18 cellular contexts compared by ENCODE assay signal in genomic region chr3:188352196-188352927, GRCh38.
DNase-seq lines count a peak whose midpoint lies in the region; ATAC-seq and TF ChIP-seq lines count a peak whose summit lies in the region.
"Had no signal": no experiment of that assay in that cellular context is flagged by ENCODE, and none has a peak within 500 bp of the region (broad histone marks: within the 10 kb centered on the region; RNA-seq: fewer than 3 reads in every experiment).

No MANE protein-coding gene starts in this region.

- no peak overlapping the region for H3K4me3 Mint-ChIP-seq in activated CD4-positive, alpha-beta memory T cell treated with anti-CD3 and anti-CD28 coated beads for 36 hours
- H3K4me3 Mint-ChIP-seq in endodermal cell, result no peak overlapping the region
- H3K4me3 Mint-ChIP-seq: CD8-positive, alpha-beta T cell had no signal

- CTCF ChIA-PET in activated CD4-positive, alpha-beta memory T cell treated with anti-CD3 and anti-CD28 coated beads for 36 hours (lab: Charles Lee), result no interaction called here

- peaks cover 13% of the 10 kb centered on the region for H3K4me1 Mint-ChIP-seq in activated CD4-positive, alpha-beta memory T cell treated with anti-CD3 and anti-CD28 coated beads for 36 hours (ENCODE audit: low read depth)
- peaks cover 7% of the 10 kb centered on the region for H3K4me1 Mint-ChIP-seq in endodermal cell

- H3K27ac Mint-ChIP-seq in activated CD4-positive, alpha-beta memory T cell treated with anti-CD3 and anti-CD28 coated beads for 36 hours, result no peak overlapping the region
- H3K27ac Mint-ChIP-seq in endodermal cell, result no peak overlapping the region
- H3K27ac Mint-ChIP-seq: CD8-positive, alpha-beta T cell had no signal

- WGBS in heart left ventricle, 4 donors, result 74 to 81% (median 77%) methylated on average over 18 of the region's 18 CpGs
- WGBS in right cardiac atrium, result 80% methylated on average over 18 of the region's 18 CpGs
- 34 to 59% (median 44%) methylated on average over 18 of the region's 18 CpGs for WGBS in psoas muscle, 3 donors
- WGBS in endodermal cell (ENCODE audit: insufficient coverage in 1 of 2, insufficient read length in 1 of 2), 2 experiments, result 92 to 93% methylated on average over 17 to 18 of the region's 18 CpGs

- DNase-seq in heart left ventricle (peak in 1 of 5 donors; percentile 62), cardiac septum (ENCODE audit: low spot score) (no peak), right cardiac atrium (no peak), psoas muscle (peak in 1 of 2 donors; percentile 60), SIG-M5 (lab: John Stamatoyannopoulos, UW) (no peak), endodermal cell (no peak), SW480 (ENCODE audit: low spot score) (no peak)
- no peak for DNase-seq in activated CD4-positive, alpha-beta memory T cell treated with anti-CD3 and anti-CD28 coated beads for 36 hours
- DNase-seq: CD8-positive, alpha-beta T cell; MG63; NCI-H1092; NCI-H2081 treated with DMSO at 0.1 percent for 48 hours; NCI-H510A; NCI-H82; PC-9 had no signal

- H3K27me3 ChIP-seq in heart left ventricle (no peaks in the 10 kb centered on the region), right cardiac atrium (ENCODE audit: control insufficient read depth, insufficient read depth) (no peaks in the 10 kb centered on the region), psoas muscle (ENCODE audit: insufficient read depth in 3 of 3, low read length in 2 of 3) (no peaks in the 10 kb centered on the region), endodermal cell (ENCODE audit: control insufficient read depth, insufficient read depth, low read length, poor library complexity, severe bottlenecking) (no peaks in the 10 kb centered on the region)
- H3K27me3 ChIP-seq: BLaER1, MG63 had no signal

- TF ChIP-seq CTCF in heart left ventricle (IDR thresholded peaks at IDR 0.05) (no peak), psoas muscle (IDR thresholded peaks at IDR 0.05) (no peak), endodermal cell (conservative IDR thresholded peaks at IDR 0.05) (no peak)

- H3K9me3 Mint-ChIP-seq in activated CD4-positive, alpha-beta memory T cell treated with anti-CD3 and anti-CD28 coated beads for 36 hours, result no peaks in the 10 kb centered on the region
- H3K9me3 Mint-ChIP-seq in endodermal cell, result no peaks in the 10 kb centered on the region
- H3K9me3 Mint-ChIP-seq: CD8-positive, alpha-beta T cell had no signal

- no peaks in the 10 kb centered on the region for H3K27me3 Mint-ChIP-seq in activated CD4-positive, alpha-beta memory T cell treated with anti-CD3 and anti-CD28 coated beads for 36 hours
- no peaks in the 10 kb centered on the region for H3K27me3 Mint-ChIP-seq in endodermal cell (ENCODE audit: insufficient read depth)

- intact Hi-C loops in heart left ventricle (cut with DNase I), result loop anchor here in 1 of 10 donors (10.0 kb wide), 1 partner anchor 332 kb away; no protein-coding TSS in a partner anchor
- intact Hi-C loops in cardiac septum (cut with DNase I), result no loop called here
- intact Hi-C loops in right cardiac atrium (cut with DNase I), result no loop called here
- intact Hi-C loops in psoas muscle (cut with DNase I), result loop anchor here in 1 of 2 donors (5.0 to 10.0 kb wide), 2 partner anchors 592 to 610 kb away; no protein-coding TSS in a partner anchor
- intact Hi-C loops in activated CD4-positive, alpha-beta memory T cell treated with anti-CD3 and anti-CD28 coated beads for 36 hours (cut with micrococcal nuclease), result no loop called here

- peak in 3 of 4 donors; percentile 29 to 86 (median 77) for ATAC-seq in heart left ventricle
- ATAC-seq in right cardiac atrium, result peak in 1 of 2 donors; percentile 31
- peak; percentile 76 to 87 (median 83) for ATAC-seq in psoas muscle
- ATAC-seq: CD8-positive, alpha-beta T cell; HepG2 had no signal

- H3K27ac ChIP-seq in heart left ventricle, result peak overlapping the region in 9 of 12 donors; percentile 21 to 69 (median 46)
- H3K27ac ChIP-seq in right cardiac atrium (ENCODE audit: low read length), result peak overlapping the region; percentile 39
- H3K27ac ChIP-seq in psoas muscle, result peak overlapping the region; percentile 86
- no peak overlapping the region for H3K27ac ChIP-seq in endodermal cell (ENCODE audit: low read depth, low read length)
- H3K27ac ChIP-seq: BLaER1, KMS-11, PC-9 had no signal

- H3K4me3 ChIP-seq in heart left ventricle (no peak overlapping the region), right cardiac atrium (ENCODE audit: low read length) (no peak overlapping the region), psoas muscle (peak overlapping the region; percentile 56), endodermal cell (ENCODE audit: low read length) (no peak overlapping the region)
- H3K4me3 ChIP-seq: BLaER1, MG63, PC-9 had no signal

- H3K36me3 ChIP-seq in heart left ventricle (no peaks in the 10 kb centered on the region), psoas muscle (ENCODE audit: insufficient read depth in 1 of 2, low read depth in 1 of 2) (no peaks in the 10 kb centered on the region), endodermal cell (ENCODE audit: control insufficient read depth, insufficient read depth, low read length) (peaks cover 10% of the 10 kb centered on the region)
- H3K36me3 ChIP-seq: BLaER1, MG63 had no signal

- peaks cover 2% of the 10 kb centered on the region for H3K36me3 Mint-ChIP-seq in activated CD4-positive, alpha-beta memory T cell treated with anti-CD3 and anti-CD28 coated beads for 36 hours
- H3K36me3 Mint-ChIP-seq in endodermal cell (ENCODE audit: low read depth), result no peaks in the 10 kb centered on the region

- H3K4me1 ChIP-seq in heart left ventricle (peaks cover 0 to 45% (median 30%) of the 10 kb centered on the region in 12 donors), right cardiac atrium (ENCODE audit: control insufficient read depth, insufficient read depth, low read length) (peaks cover 7% of the 10 kb centered on the region), psoas muscle (peaks cover 40% of the 10 kb centered on the region), endodermal cell (ENCODE audit: control insufficient read depth, insufficient read depth, low read length) (peaks cover 5% of the 10 kb centered on the region)

- no peak overlapping the region for H3K9ac ChIP-seq in endodermal cell (ENCODE audit: extremely low read depth, low read length, poor library complexity, severe bottlenecking)
- H3K9ac ChIP-seq: BLaER1, KMS-11 had no signal

- H3K9me3 ChIP-seq in heart left ventricle, result no peaks in the 10 kb centered on the region
- H3K9me3 ChIP-seq in right cardiac atrium (ENCODE audit: control insufficient read depth, low read length), result no peaks in the 10 kb centered on the region
- H3K9me3 ChIP-seq in psoas muscle, result no peaks in the 10 kb centered on the region
- H3K9me3 ChIP-seq in endodermal cell (ENCODE audit: control insufficient read depth, low read length), result no peaks in the 10 kb centered on the region
- H3K9me3 ChIP-seq: BLaER1, MG63 had no signal

- POLR2A ChIA-PET in activated CD4-positive, alpha-beta memory T cell treated with anti-CD3 and anti-CD28 coated beads for 36 hours (lab: Charles Lee), result no interaction called here

- TF ChIP-seq POLR2A in heart left ventricle (IDR thresholded peaks at IDR 0.05), result no peak
